In the genomic region with DNA sequence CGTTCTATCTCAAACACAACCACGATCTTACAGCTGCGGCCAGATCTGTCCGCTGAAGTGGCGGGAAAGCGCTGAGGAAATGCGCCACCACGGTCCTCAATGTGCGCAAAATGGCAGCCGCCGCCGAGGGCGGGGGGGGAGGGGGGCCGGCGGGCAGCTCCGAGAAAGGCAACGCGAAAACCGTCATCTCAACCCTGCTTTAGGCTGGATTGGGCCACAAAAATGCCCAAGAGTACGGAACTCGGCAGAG, we compare ENCODE assay signal across 1 cellular context.
TF ChIP-seq lines count a peak whose summit lies in the region.

No MANE protein-coding gene starts in this region.

TF ChIP-seq in K562, 482 proteins besides CTCF, POLR2A, EP300 and RAD21 (continued from another document):
- TF ChIP-seq, protein P1, sequence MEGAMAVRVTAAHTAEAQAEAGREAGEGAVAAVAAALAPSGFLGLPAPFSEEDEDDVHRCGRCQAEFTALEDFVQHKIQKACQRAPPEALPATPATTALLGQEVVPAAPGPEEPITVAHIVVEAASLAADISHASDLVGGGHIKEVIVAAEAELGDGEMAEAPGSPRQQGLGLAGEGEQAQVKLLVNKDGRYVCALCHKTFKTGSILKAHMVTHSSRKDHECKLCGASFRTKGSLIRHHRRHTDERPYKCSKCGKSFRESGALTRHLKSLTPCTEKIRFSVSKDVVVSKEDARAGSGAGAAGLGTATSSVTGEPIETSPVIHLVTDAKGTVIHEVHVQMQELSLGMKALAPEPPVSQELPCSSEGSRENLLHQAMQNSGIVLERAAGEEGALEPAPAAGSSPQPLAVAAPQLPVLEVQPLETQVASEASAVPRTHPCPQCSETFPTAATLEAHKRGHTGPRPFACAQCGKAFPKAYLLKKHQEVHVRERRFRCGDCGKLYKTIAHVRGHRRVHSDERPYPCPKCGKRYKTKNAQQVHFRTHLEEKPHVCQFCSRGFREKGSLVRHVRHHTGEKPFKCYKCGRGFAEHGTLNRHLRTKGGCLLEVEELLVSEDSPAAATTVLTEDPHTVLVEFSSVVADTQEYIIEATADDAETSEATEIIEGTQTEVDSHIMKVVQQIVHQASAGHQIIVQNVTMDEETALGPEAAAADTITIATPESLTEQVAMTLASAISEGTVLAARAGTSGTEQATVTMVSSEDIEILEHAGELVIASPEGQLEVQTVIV (CRISPR knock-in tag; IDR thresholded peaks at IDR 0.05; ENCODE audit: borderline replicate concordance): no peak
- TF ChIP-seq ZNF175 (CRISPR knock-in tag; IDR thresholded peaks at IDR 0.05; ENCODE audit: low read depth) (no peak), HNRNPLL (IDR thresholded peaks at IDR 0.05; ENCODE audit: low read depth, low read length, poor library complexity, severe bottlenecking) (no peak), C11orf30 (IDR thresholded peaks at IDR 0.05; ENCODE audit: low read depth) (no peak), NFE2 (IDR thresholded peaks at IDR 0.05; ENCODE audit: low read depth) (no peak), GATAD2A (IDR thresholded peaks at IDR 0.05) (no peak)
- TF ChIP-seq, protein P2, sequence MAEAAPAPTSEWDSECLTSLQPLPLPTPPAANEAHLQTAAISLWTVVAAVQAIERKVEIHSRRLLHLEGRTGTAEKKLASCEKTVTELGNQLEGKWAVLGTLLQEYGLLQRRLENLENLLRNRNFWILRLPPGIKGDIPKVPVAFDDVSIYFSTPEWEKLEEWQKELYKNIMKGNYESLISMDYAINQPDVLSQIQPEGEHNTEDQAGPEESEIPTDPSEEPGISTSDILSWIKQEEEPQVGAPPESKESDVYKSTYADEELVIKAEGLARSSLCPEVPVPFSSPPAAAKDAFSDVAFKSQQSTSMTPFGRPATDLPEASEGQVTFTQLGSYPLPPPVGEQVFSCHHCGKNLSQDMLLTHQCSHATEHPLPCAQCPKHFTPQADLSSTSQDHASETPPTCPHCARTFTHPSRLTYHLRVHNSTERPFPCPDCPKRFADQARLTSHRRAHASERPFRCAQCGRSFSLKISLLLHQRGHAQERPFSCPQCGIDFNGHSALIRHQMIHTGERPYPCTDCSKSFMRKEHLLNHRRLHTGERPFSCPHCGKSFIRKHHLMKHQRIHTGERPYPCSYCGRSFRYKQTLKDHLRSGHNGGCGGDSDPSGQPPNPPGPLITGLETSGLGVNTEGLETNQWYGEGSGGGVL (CRISPR knock-in tag; IDR thresholded peaks at IDR 0.05): no peak
